In the genomic region with DNA sequence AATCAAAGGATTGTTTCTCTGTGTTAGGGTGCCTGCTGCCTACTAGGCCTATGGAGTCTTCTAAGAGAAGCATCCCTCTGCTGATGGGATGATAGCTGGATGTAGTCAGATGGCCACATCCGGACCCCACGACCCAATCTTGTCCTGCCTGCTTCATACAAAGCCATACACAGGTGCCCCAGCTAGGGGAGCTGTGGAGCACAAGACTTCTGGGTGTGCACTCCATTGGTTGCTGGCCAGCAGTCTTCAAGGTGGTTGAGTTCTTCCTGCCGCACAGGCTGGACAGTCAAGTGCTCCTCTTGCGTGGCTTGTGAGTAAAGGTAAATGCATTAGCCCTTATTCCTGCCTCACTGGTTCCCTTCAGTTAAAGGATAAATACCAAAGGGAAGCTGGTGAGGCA, we compare ENCODE assay signal across 24 cellular contexts.
DNase-seq lines count a peak whose midpoint lies in the region; ATAC-seq, FAIRE-seq and TF ChIP-seq lines count a peak whose summit lies in the region.
"Had no signal": no experiment of that assay in that cellular context is flagged by ENCODE, and none has a peak within 500 bp of the region (broad histone marks: within the 10 kb centered on the region; RNA-seq: fewer than 3 reads in every experiment).

No MANE protein-coding gene starts in this region.

- TF ChIP-seq EP300 in A549 (IDR thresholded peaks at IDR 0.05) (no peak), esophagus muscularis mucosa (IDR thresholded peaks at IDR 0.05) (no peak)

- BruUV-seq in PC-3 (replicated peaks; lab: Mats Ljungman, UMichigan), result no TSS peak

- H3K79me2 ChIP-seq in PC-3 (ENCODE audit: low read length), result no peaks in the 10 kb centered on the region

- no peaks in the 10 kb centered on the region for H3K9me2 ChIP-seq in PC-3 (replicated peaks; ENCODE audit: low read length)

- no peak for TF ChIP-seq POLR2A in A549 (IDR thresholded peaks at IDR 0.05; ENCODE audit: low read length)
- no peak for TF ChIP-seq POLR2A in Peyer's patch (IDR thresholded peaks at IDR 0.05)
- TF ChIP-seq POLR2A in esophagus muscularis mucosa (IDR thresholded peaks at IDR 0.05; ENCODE audit: low read depth), result no peak

- intact Hi-C loops in PC-3 (cut with micrococcal nuclease), result no loop called here
- intact Hi-C loops in esophagus muscularis mucosa (cut with DNase I), result no loop called here

- H3K27me3 ChIP-seq in PC-3 (ENCODE audit: low read length) (peaks cover 40% of the 10 kb centered on the region), iPS DF 6.9 (ENCODE audit: control insufficient read depth, insufficient read depth, low read length) (no peaks in the 10 kb centered on the region), Peyer's patch (no peaks in the 10 kb centered on the region), esophagus muscularis mucosa (no peaks in the 10 kb centered on the region)
- H3K27me3 ChIP-seq: cardiac muscle cell, upper lobe of right lung had no signal

- FAIRE-seq in A549 (lab: Jason Lieb, UNC), result no peak
- FAIRE-seq: GM12891 had no signal

- no peak overlapping the region for H3K4me3 ChIP-seq in A549
- H3K4me3 ChIP-seq in PC-3 (ENCODE audit: low read length), result no peak overlapping the region
- H3K4me3 ChIP-seq in iPS DF 6.9 (ENCODE audit: low read length), result no peak overlapping the region
- no peak overlapping the region for H3K4me3 ChIP-seq in Peyer's patch
- no peak overlapping the region for H3K4me3 ChIP-seq in esophagus muscularis mucosa
- H3K4me3 ChIP-seq: cardiac muscle cell, lower lobe of right lung, prostate gland, upper lobe of right lung had no signal

- 14% methylated on average over 4 of the region's 4 CpGs for WGBS in A549 (ENCODE audit: missing lambda C conversion rate)
- no CpG with 5 or more reads among the region's 4 CpGs for WGBS in iPS DF 6.9 (ENCODE audit: insufficient coverage, insufficient read length)
- WGBS in esophagus muscularis mucosa, result 100% methylated on average over 2 of the region's 4 CpGs

- no peak overlapping the region for H3K9ac ChIP-seq in PC-3 (ENCODE audit: low read length)

- H3K4me2 ChIP-seq in A549 (no peak overlapping the region), PC-3 (ENCODE audit: low read length) (no peak overlapping the region)

- in situ Hi-C loops in KBM-7 (cut with MboI; ENCODE audit: low pct_unique_long_range_greater_than_20kb, low sequenced_read_pairs), result no loop called here

- H2AFZ ChIP-seq in PC-3 (ENCODE audit: low read length), result no peak overlapping the region

- H3K4me1 ChIP-seq in A549 (no peaks in the 10 kb centered on the region), PC-3 (ENCODE audit: insufficient read depth, low read length) (no peaks in the 10 kb centered on the region), iPS DF 6.9 (ENCODE audit: control insufficient read depth, insufficient read depth, low read length) (no peaks in the 10 kb centered on the region), Peyer's patch (no peaks in the 10 kb centered on the region), esophagus muscularis mucosa (peaks cover 0 to 8% (median 3%) of the 10 kb centered on the region in 4 donors)
- H3K4me1 ChIP-seq: lower lobe of right lung, prostate gland, upper lobe of right lung had no signal

- H4K20me1 ChIP-seq in PC-3 (ENCODE audit: low read length), result no peaks in the 10 kb centered on the region

- H3K27ac ChIP-seq in A549, result no peak overlapping the region
- H3K27ac ChIP-seq in PC-3 (ENCODE audit: low read length), result no peak overlapping the region
- H3K27ac ChIP-seq in iPS DF 6.9 (ENCODE audit: low read length), result no peak overlapping the region
- H3K27ac ChIP-seq in Peyer's patch, result no peak overlapping the region
- no peak overlapping the region for H3K27ac ChIP-seq in esophagus muscularis mucosa (replicated peaks in 1 of 4)
- H3K27ac ChIP-seq: cardiac muscle cell, lower lobe of right lung, prostate gland, RWPE1, upper lobe of right lung had no signal

- ATAC-seq in A549 (peak; percentile 30 to 61; a peak in 3 of 6 replicates), PC-3 (no peak)
- ATAC-seq: lower lobe of right lung, SK-N-SH treated with all-trans-retinoic acid at 6 μM for 48 hours, upper lobe of right lung had no signal

- peak in 1 of 2 experiments; percentile 33 for DNase-seq in A549 (ENCODE audit: low read depth in 1 of 2, low spot score in 1 of 2)
- no peak for DNase-seq in PC-3
- peak; percentile 5 for DNase-seq in iPS DF 6.9 (ENCODE audit: low read depth, low spot score)
- no peak for DNase-seq in Peyer's patch
- DNase-seq in KBM-7, result no peak
- no peak for DNase-seq in NCI-H1694 (lab: John Stamatoyannopoulos, UW)
- no peak for DNase-seq in esophagus muscularis mucosa (ENCODE audit: extremely low spot score)
- DNase-seq: activated naive CD4-positive, alpha-beta T cell treated with anti-CD3 and anti-CD28 coated beads for 36 hours; activated T-cell treated with anti-CD3 and anti-CD28 coated beads, Interleukin-2, amount 50 U/mL, for 48 hours; amygdala; cortex of kidney; GF-D8; immature natural killer cell; lower lobe of right lung; NCI-H1417; stimulated activated CD8-positive, alpha-beta memory T cell treated with anti-CD3 and anti-CD28 coated beads, Interleukin-4, amount 100 ng/mL, for 48 hours; T1000; upper lobe of right lung had no signal

- no peak for TF ChIP-seq RAD21 in A549 (conservative IDR thresholded peaks at IDR 0.05 in 1 of 2, IDR thresholded peaks at IDR 0.05 in 1 of 2)

- H3K36me3 ChIP-seq in PC-3 (ENCODE audit: low read depth, low read length) (no peaks in the 10 kb centered on the region), iPS DF 6.9 (ENCODE audit: control insufficient read depth, insufficient read depth, low read length) (no peaks in the 10 kb centered on the region), Peyer's patch (no peaks in the 10 kb centered on the region), esophagus muscularis mucosa (no peaks in the 10 kb centered on the region)
- H3K36me3 ChIP-seq: cardiac muscle cell, lower lobe of right lung, prostate gland, upper lobe of right lung had no signal

- POLR2A ChIA-PET in A549 (lab: Yijun Ruan, JAX) (no interaction called here), PC-3 (lab: Charles Lee; ENCODE audit: unreplicated experiment) (no interaction called here)

- H3K9me3 ChIP-seq in A549 (peaks cover 9% of the 10 kb centered on the region; the same call in 2 of the 3 replicates), PC-3 (ENCODE audit: low read length) (no peaks in the 10 kb centered on the region), iPS DF 6.9 (ENCODE audit: control insufficient read depth, insufficient read depth, low read length) (no peaks in the 10 kb centered on the region), Peyer's patch (no peaks in the 10 kb centered on the region), esophagus muscularis mucosa (no peaks in the 10 kb centered on the region)
- H3K9me3 ChIP-seq: lower lobe of right lung, prostate gland, upper lobe of right lung had no signal

- TF ChIP-seq CTCF in A549 (IDR thresholded peaks at IDR 0.05) (no peak), GM12872 (IDR thresholded peaks at IDR 0.05; ENCODE audit: insufficient read depth, low read depth, low read length) (0 out of 3 replicates have a peak, but pooled peaks have one; percentile 19), PC-3 (conservative IDR thresholded peaks at IDR 0.05; ENCODE audit: low read depth, low read length) (peak; percentile 13; the same call in 1 of the 2 replicates), Peyer's patch (IDR thresholded peaks at IDR 0.05) (no peak), esophagus muscularis mucosa (IDR thresholded peaks at IDR 0.05) (no peak)

- H3F3A ChIP-seq in PC-3 (ENCODE audit: low read length, unreplicated experiment), result no peaks in the 10 kb centered on the region

- CTCF ChIA-PET in A549 (lab: Yijun Ruan, JAX) (no interaction called here), PC-3 (lab: Charles Lee) (no interaction called here)

TF ChIP-seq in A549, 52 proteins besides CTCF, POLR2A, EP300 and RAD21:
- TF ChIP-seq, protein P1, sequence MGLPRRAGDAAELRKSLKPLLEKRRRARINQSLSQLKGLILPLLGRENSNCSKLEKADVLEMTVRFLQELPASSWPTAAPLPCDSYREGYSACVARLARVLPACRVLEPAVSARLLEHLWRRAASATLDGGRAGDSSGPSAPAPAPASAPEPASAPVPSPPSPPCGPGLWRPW (IDR thresholded peaks at IDR 0.05), result no peak
- TF ChIP-seq MAFK (IDR thresholded peaks at IDR 0.05; ENCODE audit: partially characterized antibody) (no peak), HOXB5 (CRISPR knock-in tag; IDR thresholded peaks at IDR 0.05) (no peak), ZSCAN20 (CRISPR knock-in tag; IDR thresholded peaks at IDR 0.05) (no peak), CBX2 (IDR thresholded peaks at IDR 0.05; ENCODE audit: borderline replicate concordance, low read depth) (no peak), CEBPB (IDR thresholded peaks at IDR 0.05) (no peak)
- TF ChIP-seq, protein P2, sequence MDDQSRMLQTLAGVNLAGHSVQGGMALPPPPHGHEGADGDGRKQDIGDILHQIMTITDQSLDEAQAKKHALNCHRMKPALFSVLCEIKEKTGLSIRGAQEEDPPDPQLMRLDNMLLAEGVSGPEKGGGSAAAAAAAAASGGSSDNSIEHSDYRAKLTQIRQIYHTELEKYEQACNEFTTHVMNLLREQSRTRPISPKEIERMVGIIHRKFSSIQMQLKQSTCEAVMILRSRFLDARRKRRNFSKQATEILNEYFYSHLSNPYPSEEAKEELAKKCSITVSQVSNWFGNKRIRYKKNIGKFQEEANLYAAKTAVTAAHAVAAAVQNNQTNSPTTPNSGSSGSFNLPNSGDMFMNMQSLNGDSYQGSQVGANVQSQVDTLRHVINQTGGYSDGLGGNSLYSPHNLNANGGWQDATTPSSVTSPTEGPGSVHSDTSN (IDR thresholded peaks at IDR 0.05), result no peak
TF ChIP-seq in A549: peak in this region for 0.

Comparison
In these comparisons a context has a peak if more than half of its experiments do, and no peak if none do; other contexts are left out.
1. CTCF ChIP-seq: peak in GM12872 (single experiment) and PC-3 (single experiment); none in A549 (single experiment), Peyer's patch (0 of 6) and esophagus muscularis mucosa (0 of 3).